Comparison of ENCODE assay signal across 16 cellular contexts in genomic region chr6:100121854-100122609, GRCh38.
"Had no signal": no experiment of that assay in that cellular context is flagged by ENCODE, and none has a peak within 500 bp of the region (broad histone marks: within the 10 kb centered on the region; RNA-seq: fewer than 3 reads in every experiment).

No MANE protein-coding gene starts in this region.

- DNase-seq: activated CD4-positive, alpha-beta T cell treated with anti-CD3 and anti-CD28 coated beads, Interleukin-2, amount 10 ng/mL, durations not matched to agents 7 days and 5 days; activated naive CD4-positive, alpha-beta T cell treated with anti-CD3 and anti-CD28 coated beads for 36 hours; adrenal gland; left ventricle myocardium superior; mesendoderm; nucleus accumbens; stimulated activated CD4-positive, alpha-beta T cell treated with anti-CD3 and anti-CD28 coated beads, Interleukin-4, amount 100 ng/mL, for 4 hours; stimulated activated CD8-positive, alpha-beta memory T cell treated with anti-CD3 and anti-CD28 coated beads, Interleukin-4, amount 100 ng/mL, for 48 hours; stimulated activated naive CD4-positive, alpha-beta T cell treated with Interleukin-2 at 50 U/mL for 16 hours; trophoblast cell had no signal

- H3K4me2 ChIP-seq: hepatocyte, smooth muscle cell had no signal

- H3K36me3 ChIP-seq: adrenal gland, right atrium auricular region had no signal

- ATAC-seq: left ventricle myocardium superior had no signal

- H3K4me1 ChIP-seq: adrenal gland, right atrium auricular region had no signal

- H3K4me3 Mint-ChIP-seq: activated CD4-positive, alpha-beta T cell treated with anti-CD3 and anti-CD28 coated beads, Interleukin-2, amount 10 ng/mL, durations not matched to agents 7 days and 5 days; activated naive CD4-positive, alpha-beta T cell treated with anti-CD3 and anti-CD28 coated beads for 36 hours; nephron had no signal

- H3K9me3 Mint-ChIP-seq: activated CD4-positive, alpha-beta T cell treated with anti-CD3 and anti-CD28 coated beads, Interleukin-2, amount 10 ng/mL, durations not matched to agents 7 days and 5 days; activated naive CD4-positive, alpha-beta T cell treated with anti-CD3 and anti-CD28 coated beads for 36 hours; activated T-helper 2 cell treated with anti-CD3 and anti-CD28 coated beads, Interferon-gamma antibody, Interleukin-2, Interleukin-4, amounts not matched to agents 10 μg/mL and 5 μg/mL and 100 μg/mL, durations not matched to agents 14 hours and 24 hours and 36 hours; nephron had no signal

- H3K4me3 ChIP-seq: adrenal gland, hepatocyte, right atrium auricular region, smooth muscle cell had no signal

- H3K27ac Mint-ChIP-seq: activated CD4-positive, alpha-beta T cell treated with anti-CD3 and anti-CD28 coated beads, Interleukin-2, amount 10 ng/mL, durations not matched to agents 7 days and 5 days; activated naive CD4-positive, alpha-beta T cell treated with anti-CD3 and anti-CD28 coated beads for 36 hours; activated T-helper 2 cell treated with anti-CD3 and anti-CD28 coated beads, Interferon-gamma antibody, Interleukin-2, Interleukin-4, amounts not matched to agents 10 μg/mL and 5 μg/mL and 100 μg/mL, durations not matched to agents 14 hours and 24 hours and 36 hours; nephron had no signal

- H2AFZ ChIP-seq: hepatocyte had no signal

- H3K4me1 Mint-ChIP-seq: activated CD4-positive, alpha-beta T cell treated with anti-CD3 and anti-CD28 coated beads, Interleukin-2, amount 10 ng/mL, durations not matched to agents 7 days and 5 days; nephron had no signal

- H3K9me3 ChIP-seq: adrenal gland, right atrium auricular region had no signal

- H3K79me2 ChIP-seq: hepatocyte had no signal

- H3K27ac ChIP-seq: adrenal gland, epithelial cell of prostate, hepatocyte, right atrium auricular region had no signal

- H3K27me3 ChIP-seq: adrenal gland, right atrium auricular region had no signal
